ENCODE assay signal across 14 cellular contexts in the genomic region with DNA sequence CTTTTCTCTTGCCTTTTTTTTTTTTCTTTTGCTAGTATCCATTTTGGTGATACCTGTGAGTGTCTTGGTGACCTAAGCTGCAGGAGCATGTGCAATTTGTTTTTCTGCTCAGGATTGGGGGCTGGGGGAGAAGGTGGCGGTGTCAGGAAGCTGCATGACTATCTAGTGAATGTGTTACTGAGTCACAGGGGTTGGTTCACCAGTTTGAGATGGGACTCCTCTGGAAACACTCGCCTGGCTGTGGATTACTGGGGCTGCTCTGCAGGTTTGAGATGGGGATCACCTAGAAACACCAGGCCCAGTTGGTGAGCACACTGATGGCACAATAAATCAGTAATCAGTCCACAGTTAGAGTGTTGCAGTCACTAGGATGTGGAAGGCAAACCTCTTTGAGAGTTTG.
"Had no signal": no experiment of that assay in that cellular context is flagged by ENCODE, and none has a peak within 500 bp of the region (broad histone marks: within the 10 kb centered on the region; RNA-seq: fewer than 3 reads in every experiment).

No MANE protein-coding gene starts in this region.

- H3K27ac ChIP-seq: dorsolateral prefrontal cortex, gastrocnemius medialis, lower lobe of right lung, transverse colon had no signal

- DNase-seq: activated CD4-positive, alpha-beta T cell treated with anti-CD3 and anti-CD28 coated beads, Interleukin-2, amount 50 U/mL, for 4 hours; activated effector memory CD4-positive, alpha-beta T cell treated with Interleukin-2 at 50 U/mL for 16 hours; activated T-cell treated with anti-CD3 and anti-CD28 coated beads, Interleukin-2, amount 50 U/mL, for 1 hour; amygdala; dorsolateral prefrontal cortex; gastrocnemius medialis; left cardiac atrium; lower lobe of right lung; midbrain; small intestine; SW 1271; transverse colon had no signal

- H3K27me3 ChIP-seq: dorsolateral prefrontal cortex, gastrocnemius medialis, transverse colon had no signal

- H3K4me3 ChIP-seq: dorsolateral prefrontal cortex, gastrocnemius medialis, lower lobe of right lung, transverse colon had no signal

- H3K27ac Mint-ChIP-seq: activated naive CD4-positive, alpha-beta T cell treated with anti-CD3 and anti-CD28 coated beads, Interleukin-2, amount 50 U/mL, for 72 hours had no signal

- ATAC-seq: activated CD4-positive, CD25-positive, alpha-beta regulatory T cell treated with anti-CD3 and anti-CD28 coated beads, Interleukin-2, amount 50 U/mL, for 24 hours; activated naive CD4-positive, alpha-beta T cell treated with anti-CD3 and anti-CD28 coated beads, Interleukin-2, amount 50 U/mL, for 72 hours; gastrocnemius medialis; left cardiac atrium; lower lobe of right lung had no signal

- H3K4me1 ChIP-seq: gastrocnemius medialis, lower lobe of right lung, transverse colon had no signal

- H3K36me3 ChIP-seq: gastrocnemius medialis, lower lobe of right lung, transverse colon had no signal

- H3K9me3 ChIP-seq: gastrocnemius medialis had no signal
